7 cellular contexts compared by ENCODE assay signal in genomic region chr9:65471106-65471505, GRCh38.
A peak's percentile ranks its signal among the peaks of the same experiment; 100 is the strongest.
DNase-seq lines count a peak whose midpoint lies in the region; ATAC-seq, FAIRE-seq and TF ChIP-seq lines count a peak whose summit lies in the region.
"Not testable (repeated sequence)": the region's sequence is repeated elsewhere in the genome, so short reads cannot be mapped to it uniquely, and the experiment has no call there.

No MANE protein-coding gene starts in this region.

- H3K79me2 ChIP-seq in HepG2 (ENCODE audit: insufficient read depth, low read length): not testable (repeated sequence)

- BruUV-seq in HepG2 (replicated peaks; lab: Mats Ljungman, UMichigan): not testable (repeated sequence)

- H3K4me3 ChIP-seq in HepG2 (replicated peaks in 1 of 3; ENCODE audit: insufficient read depth in 1 of 3, low read depth in 2 of 3, low read length in 3 of 3); sigmoid colon; upper lobe of right lung: not testable (repeated sequence)

- not testable (repeated sequence) for H3K36me3 Mint-ChIP-seq in chondrocyte (ENCODE audit: low read depth)

- not testable (repeated sequence) for ATAC-seq in HepG2, upper lobe of right lung

- in situ Hi-C loops in HepG2 (cut with HindIII; ENCODE audit: extremely low pct_ligation_motif_present, low pct_unique_long_range_greater_than_20kb): not testable (repeated sequence)

- H3K9me3 ChIP-seq in HepG2 (ENCODE audit: low read length); sigmoid colon; upper lobe of right lung: not testable (repeated sequence)

- TF ChIP-seq EP300 in HepG2 (IDR thresholded peaks at IDR 0.05; ENCODE audit: low read depth in 2 of 2, low read length in 2 of 2); HepG2 (CRISPR knock-in tag; IDR thresholded peaks at IDR 0.05; ENCODE audit: borderline replicate concordance); sigmoid colon (IDR thresholded peaks at IDR 0.05): not testable (repeated sequence)

- not testable (repeated sequence) for TF ChIP-seq POLR2A in HepG2 (IDR thresholded peaks at IDR 0.05; ENCODE audit: insufficient read depth in 1 of 2, low read depth in 2 of 2, low read length in 2 of 2); sigmoid colon (IDR thresholded peaks at IDR 0.05)

- H3K9me3 Mint-ChIP-seq in chondrocyte (ENCODE audit: low read depth): peaks cover 14% of the 10 kb centered on the region

- H3K4me1 ChIP-seq in HepG2 (ENCODE audit: insufficient read depth, low read length); sigmoid colon; upper lobe of right lung: not testable (repeated sequence)

- not testable (repeated sequence) for H3K27ac Mint-ChIP-seq in chondrocyte (ENCODE audit: unreplicated experiment)

- POLR2A ChIA-PET in HepG2 (lab: Yijun Ruan, JAX): not testable (repeated sequence)

- H3K27ac ChIP-seq in HepG2 (ENCODE audit: extremely low read length, insufficient read depth, low read length); sigmoid colon; upper lobe of right lung: not testable (repeated sequence)

- H3K36me3 ChIP-seq in HepG2 (replicated peaks in 1 of 2; ENCODE audit: control insufficient read depth in 1 of 2, insufficient read depth in 2 of 2, low read length in 2 of 2); sigmoid colon; upper lobe of right lung: not testable (repeated sequence)

- DNase-seq in NCI-H1092 treated with DMSO at 0.1 percent for 48 hours (lab: John Stamatoyannopoulos, UW) (peak; percentile 15), chondrocyte (ENCODE audit: low spot score) (peak; percentile 69), HepG2 (ENCODE audit: low spot score) (peak; percentile 4), mesenteric fat pad (ENCODE audit: low spot score) (peak; percentile 43), posterior vena cava (ENCODE audit: low spot score) (peak; percentile 52), sigmoid colon (peak; percentile 40), upper lobe of right lung (peak; percentile 40)

- H3K9ac ChIP-seq in HepG2 (ENCODE audit: insufficient read depth, low read depth, low read length): not testable (repeated sequence)

- H3K4me1 Mint-ChIP-seq in chondrocyte (ENCODE audit: low read depth): not testable (repeated sequence)

- not testable (repeated sequence) for H3K4me3 Mint-ChIP-seq in chondrocyte (ENCODE audit: unreplicated experiment)

- not testable (repeated sequence) for H3K27me3 ChIP-seq in HepG2 (ENCODE audit: control insufficient read depth in 1 of 2, insufficient read depth in 2 of 2, low read length in 2 of 2); sigmoid colon; upper lobe of right lung

- intact Hi-C loops in HepG2 (cut with micrococcal nuclease; ENCODE audit: unreplicated experiment); posterior vena cava (cut with DNase I); sigmoid colon (cut with DNase I); upper lobe of right lung (cut with DNase I): not testable (repeated sequence)

- not testable (repeated sequence) for H3K4me2 ChIP-seq in HepG2 (ENCODE audit: low read depth, low read length)

- not testable (repeated sequence) for TF ChIP-seq RAD21 in HepG2 (CRISPR knock-in tag; IDR thresholded peaks at IDR 0.05)

- H2AFZ ChIP-seq in HepG2 (ENCODE audit: low read length): not testable (repeated sequence)

- not testable (repeated sequence) for TF ChIP-seq CTCF in chondrocyte (IDR thresholded peaks at IDR 0.05); HepG2 (CRISPR knock-in tag; IDR thresholded peaks at IDR 0.05); sigmoid colon (IDR thresholded peaks at IDR 0.05); upper lobe of right lung (IDR thresholded peaks at IDR 0.05)

- not testable (repeated sequence) for FAIRE-seq in HepG2 (lab: Jason Lieb, UNC)

- H3K27me3 Mint-ChIP-seq in chondrocyte (ENCODE audit: low read depth): not testable (repeated sequence)

- H4K20me1 ChIP-seq in HepG2 (ENCODE audit: insufficient read depth, low read length): not testable (repeated sequence)

- CTCF ChIA-PET in HepG2 (lab: Yijun Ruan, JAX; ENCODE audit: low intra/inter-chr PET ratio, low total read pairs): not testable (repeated sequence)

- WGBS in HepG2 (ENCODE audit: low lambda C conversion rate): no CpG with 5 or more reads among the region's 7 CpGs
- whole genome bisulfite sequencing in sigmoid colon, 2 donors: 84 to 85% methylated on average over 7 of the region's 7 CpGs

TF ChIP-seq in HepG2, 621 proteins besides CTCF, POLR2A, EP300 and RAD21:
- TF ChIP-seq HNF4A (CRISPR knock-in tag; IDR thresholded peaks at IDR 0.05): peak; percentile 18; the same call in 1 of the 2 replicates

Comparison
In these comparisons a context has a peak if more than half of its experiments do, and no peak if none do; other contexts are left out.
1. DNase-seq: peak in every context shown above with its lines; median percentile 69 in chondrocyte; 52 in posterior vena cava; 43 in mesenteric fat pad; 40 in sigmoid colon; 40 in upper lobe of right lung; 15 in NCI-H1092 treated with DMSO at 0.1 percent for 48 hours; 4 in HepG2.